Comparison of ENCODE assay signal across 17 cellular contexts in genomic region chr15:68989876-68990754, GRCh38. TPM values are rescaled to one million over a fixed set of nuclear protein-coding genes. Genes with fewer than 3 reads are reported as not detected.
A peak's percentile ranks its signal among the peaks of the same experiment; 100 is the strongest.
DNase-seq lines count a peak whose midpoint lies in the region; ATAC-seq and TF ChIP-seq lines count a peak whose summit lies in the region.
"Had no signal": no experiment of that assay in that cellular context is flagged by ENCODE, and none has a peak within 500 bp of the region (broad histone marks: within the 10 kb centered on the region; RNA-seq: fewer than 3 reads in every experiment).

No MANE protein-coding gene starts in this region.

- peak overlapping the region in 3 of 5 experiments; percentile 85 to 87 (median 87) for H3K27ac Mint-ChIP-seq in brain
- H3K27ac Mint-ChIP-seq in CD8-positive, alpha-beta T cell = no peak overlapping the region

- H3K4me3 Mint-ChIP-seq in brain = no peak overlapping the region
- no peak overlapping the region for H3K4me3 Mint-ChIP-seq in CD8-positive, alpha-beta T cell

- TF ChIP-seq CTCF in brain (conservative IDR thresholded peaks at IDR 0.05) = no peak
- TF ChIP-seq CTCF in CD8-positive, alpha-beta T cell (IDR thresholded peaks at IDR 0.05) = no peak

- peaks cover 12% of the 10 kb centered on the region; the same call in 1 of the 2 replicates for H3K4me1 ChIP-seq in iPS-20b (ENCODE audit: insufficient read depth, low read length)
- no peaks in the 10 kb centered on the region for H3K4me1 ChIP-seq in CD8-positive, alpha-beta T cell (ENCODE audit: insufficient read depth, low read length)

- H3K27ac ChIP-seq in iPS-20b (ENCODE audit: low read length) = no peak overlapping the region
- H3K27ac ChIP-seq in CD8-positive, alpha-beta T cell (ENCODE audit: low read depth, low read length) = no peak overlapping the region
- H3K27ac ChIP-seq: C4-2B had no signal

- POLR2A ChIA-PET in CD8-positive, alpha-beta T cell (lab: Charles Lee) = no interaction called here

- H3K4me3 ChIP-seq in iPS-20b (ENCODE audit: low read length) = peak overlapping the region; percentile 15; the same call in 1 of the 2 replicates
- H3K4me3 ChIP-seq in CD8-positive, alpha-beta T cell (ENCODE audit: low read depth, low read length) = no peak overlapping the region

- peaks cover 31% of the 10 kb centered on the region for H3K4me1 Mint-ChIP-seq in brain
- H3K4me1 Mint-ChIP-seq in CD8-positive, alpha-beta T cell (ENCODE audit: low read depth) = no peaks in the 10 kb centered on the region

- CTCF ChIA-PET in CD8-positive, alpha-beta T cell (lab: Charles Lee) = no interaction called here

- H3K36me3 ChIP-seq in iPS-20b (ENCODE audit: insufficient read depth, low read depth, low read length) = no peaks in the 10 kb centered on the region
- no peaks in the 10 kb centered on the region for H3K36me3 ChIP-seq in CD8-positive, alpha-beta T cell (ENCODE audit: insufficient read depth, low read length)

- DNase-seq in ELF-1 (ENCODE audit: low read depth, low spot score) = peak; percentile 63
- DNase-seq in NCI-H526 (lab: John Stamatoyannopoulos, UW) = peak; percentile 22 to 81
- no peak for DNase-seq in left colon
- no peak for DNase-seq in CD8-positive, alpha-beta T cell
- DNase-seq: COR-L47, KBM-7, NCI-H1417 treated with DMSO at 0.1 percent for 48 hours, NCI-H2029, SIG-M5 had no signal

- H3K27me3 ChIP-seq in iPS-20b (ENCODE audit: insufficient read depth, low read length) = no peaks in the 10 kb centered on the region
- H3K27me3 ChIP-seq in CD8-positive, alpha-beta T cell (ENCODE audit: insufficient read depth, low read length) = no peaks in the 10 kb centered on the region

- H3K9me3 Mint-ChIP-seq in brain = peaks cover 0 to 8% (median 0%) of the 10 kb centered on the region in 5 experiments
- no peaks in the 10 kb centered on the region for H3K9me3 Mint-ChIP-seq in CD8-positive, alpha-beta T cell

- H3K9me3 ChIP-seq in iPS-20b (ENCODE audit: insufficient read depth, low read depth, low read length) = no peaks in the 10 kb centered on the region
- no peaks in the 10 kb centered on the region for H3K9me3 ChIP-seq in CD8-positive, alpha-beta T cell (ENCODE audit: low read length)

- peaks cover 7% of the 10 kb centered on the region for H3K27me3 Mint-ChIP-seq in brain
- peaks cover 3% of the 10 kb centered on the region for H3K27me3 Mint-ChIP-seq in CD8-positive, alpha-beta T cell (ENCODE audit: low read depth)

- no peak overlapping the region for H3K9ac ChIP-seq in iPS-20b (ENCODE audit: low read depth, low read length)

- ATAC-seq in left colon (no peak), GM21723 (IDR thresholded peaks at IDR 0.05; ENCODE audit: unreplicated experiment) (no peak), GM21576 (IDR thresholded peaks at IDR 0.05; ENCODE audit: unreplicated experiment) (no peak)
- ATAC-seq in CD8-positive, alpha-beta T cell = no peak
- ATAC-seq: Panc1 had no signal

- intact Hi-C loops in left colon (cut with DNase I, micrococcal nuclease) = no loop called here
- intact Hi-C loops in CD8-positive, alpha-beta T cell (cut with DNase I, micrococcal nuclease) = no loop called here

- no peaks in the 10 kb centered on the region for H3K36me3 Mint-ChIP-seq in brain
- H3K36me3 Mint-ChIP-seq in CD8-positive, alpha-beta T cell = no peaks in the 10 kb centered on the region

RNA-seq across cellular contexts. Expression of gene NOX5, which starts 24.4 kb away (rescaled TPM):
- polyA plus RNA-seq in brain (ENCODE audit: insufficient read depth, low read depth, low replicate concordance) = not detected
- under 1 TPM; 0.11 to 0.12 TPM for total RNA-seq in left colon
- total RNA-seq in CD8-positive, alpha-beta T cell = not detected
- total RNA-seq: A673 had no signal

RNA-seq across cellular contexts. Expression of gene SPESP1, which starts 59.8 kb away (rescaled TPM):
- not detected for polyA plus RNA-seq in brain (ENCODE audit: insufficient read depth, low read depth, low replicate concordance)
- 1 to 10 TPM in 1 of 2 donors, under 1 TPM in 1; 0.70 to 4.8 TPM for total RNA-seq in left colon
- not detected for total RNA-seq in CD8-positive, alpha-beta T cell
- total RNA-seq: A673, NCI-H460 had no signal

Comparison
In these comparisons a context has a peak if more than half of its experiments do, and no peak if none do; other contexts are left out.
1. DNase-seq: peak in ELF-1 (single experiment) and NCI-H526 (2 of 2); none in left colon (0 of 2) and CD8-positive, alpha-beta T cell (0 of 7).